8 cellular contexts compared by ENCODE assay signal in genomic region chr14:58637040-58637390, GRCh38. TPM values are rescaled to one million over a fixed set of nuclear protein-coding genes. Genes with fewer than 3 reads are reported as not detected.
A peak's percentile ranks its signal among the peaks of the same experiment; 100 is the strongest.
DNase-seq lines count a peak whose midpoint lies in the region; ATAC-seq and TF ChIP-seq lines count a peak whose summit lies in the region.

No MANE protein-coding gene starts in this region.

- no peaks in the 10 kb centered on the region for H3K9me3 Mint-ChIP-seq in activated CD4-positive, alpha-beta T cell treated with anti-CD3 and anti-CD28 coated beads, Interleukin-2, amount 10 ng/mL, durations not matched to agents 24 days and 14 days
- no peaks in the 10 kb centered on the region for H3K9me3 Mint-ChIP-seq in endodermal cell

- peaks cover 43% of the 10 kb centered on the region for H3K4me1 Mint-ChIP-seq in activated CD4-positive, alpha-beta T cell treated with anti-CD3 and anti-CD28 coated beads, Interleukin-2, amount 10 ng/mL, durations not matched to agents 24 days and 14 days
- H3K4me1 Mint-ChIP-seq in endodermal cell = peaks cover 53% of the 10 kb centered on the region

- H3K4me3 ChIP-seq in HFF-Myc (replicated peaks; ENCODE audit: low read depth, low read length) (peak overlapping the region; percentile 47), endodermal cell (ENCODE audit: low read length) (peak overlapping the region; percentile 78), mucosa of rectum (ENCODE audit: low read length in 2 of 2) (peak overlapping the region; percentile 50 to 76), thoracic aorta (peak overlapping the region; percentile 92)

- H3K36me3 ChIP-seq in endodermal cell (ENCODE audit: control insufficient read depth, insufficient read depth, low read length) = peaks cover 10% of the 10 kb centered on the region
- H3K36me3 ChIP-seq in mucosa of rectum (ENCODE audit: control insufficient read depth in 2 of 2, insufficient read depth in 2 of 2, low read length in 2 of 2) = no peaks in the 10 kb centered on the region
- H3K36me3 ChIP-seq in thoracic aorta = peaks cover 10% of the 10 kb centered on the region

- peak overlapping the region; percentile 88 for H3K27ac Mint-ChIP-seq in activated CD4-positive, alpha-beta T cell treated with anti-CD3 and anti-CD28 coated beads, Interleukin-2, amount 10 ng/mL, durations not matched to agents 24 days and 14 days
- H3K27ac Mint-ChIP-seq in endodermal cell = peak overlapping the region; percentile 80

- H3K27me3 ChIP-seq in endodermal cell (ENCODE audit: control insufficient read depth, insufficient read depth, low read length, poor library complexity, severe bottlenecking) = peaks cover 28% of the 10 kb centered on the region
- peaks cover 3% of the 10 kb centered on the region in 2 donors for H3K27me3 ChIP-seq in mucosa of rectum (ENCODE audit: control insufficient read depth in 2 of 2, insufficient read depth in 2 of 2, low read length in 2 of 2)
- no peaks in the 10 kb centered on the region for H3K27me3 ChIP-seq in thoracic aorta (replicated peaks; ENCODE audit: insufficient read depth)

- peak; percentile 71 for DNase-seq in AG09319 (ENCODE audit: extremely low read depth, low read depth)
- peak; percentile 26 for DNase-seq in HFF-Myc (ENCODE audit: extremely low read depth, low read depth)
- peak; percentile 79 for DNase-seq in activated CD4-positive, alpha-beta T cell treated with anti-CD3 and anti-CD28 coated beads, Interleukin-2, amount 10 ng/mL, durations not matched to agents 24 days and 14 days
- no peak for DNase-seq in endodermal cell
- DNase-seq in thoracic aorta (ENCODE audit: low spot score) = peak; percentile 64
- DNase-seq in RPMI8226 = no peak

- WGBS in endodermal cell (ENCODE audit: insufficient coverage in 1 of 2, insufficient read length in 1 of 2), 2 experiments = 54 to 68% methylated on average over 17 of the region's 17 CpGs

- H3K27me3 Mint-ChIP-seq in activated CD4-positive, alpha-beta T cell treated with anti-CD3 and anti-CD28 coated beads, Interleukin-2, amount 10 ng/mL, durations not matched to agents 24 days and 14 days = peaks cover 34% of the 10 kb centered on the region
- peaks cover 35% of the 10 kb centered on the region for H3K27me3 Mint-ChIP-seq in endodermal cell (ENCODE audit: insufficient read depth)

- no peaks in the 10 kb centered on the region for H3K9me3 ChIP-seq in endodermal cell (ENCODE audit: control insufficient read depth, low read length)
- no peaks in the 10 kb centered on the region for H3K9me3 ChIP-seq in mucosa of rectum (ENCODE audit: control insufficient read depth in 2 of 2, low read length in 2 of 2)
- no peaks in the 10 kb centered on the region for H3K9me3 ChIP-seq in thoracic aorta

- peak; percentile 49 for ATAC-seq in thoracic aorta (ENCODE audit: insufficient number of reproducible peaks, low FRiP score, low read depth)
- no peak for ATAC-seq in GM18858 (IDR thresholded peaks at IDR 0.05; ENCODE audit: unreplicated experiment)

- H3K4me1 ChIP-seq in endodermal cell (ENCODE audit: control insufficient read depth, insufficient read depth, low read length) (peaks cover 13% of the 10 kb centered on the region), mucosa of rectum (ENCODE audit: control insufficient read depth in 2 of 2, insufficient read depth in 2 of 2, low read length in 2 of 2) (peaks cover 10 to 12% of the 10 kb centered on the region in 2 donors), thoracic aorta (ENCODE audit: control insufficient read depth in 1 of 2, low read depth in 2 of 2) (peaks cover 17 to 45% of the 10 kb centered on the region in 2 donors)

- intact Hi-C loops in activated CD4-positive, alpha-beta T cell treated with anti-CD3 and anti-CD28 coated beads, Interleukin-2, amount 10 ng/mL, durations not matched to agents 24 days and 14 days (cut with micrococcal nuclease) = loop anchor here (1.0 to 10.0 kb wide), 6 partner anchors 65 to 850 kb away; partner anchors contain the start of genes KIAA0586 and TIMM9

- no peak for TF ChIP-seq CTCF in AG09319 (IDR thresholded peaks at IDR 0.05; ENCODE audit: low read depth, low read length)
- TF ChIP-seq CTCF in HFF-Myc (IDR thresholded peaks at IDR 0.05; ENCODE audit: low read depth, low read length, missing control alignments) = no peak
- no peak for TF ChIP-seq CTCF in endodermal cell (conservative IDR thresholded peaks at IDR 0.05)
- TF ChIP-seq CTCF in thoracic aorta (IDR thresholded peaks at IDR 0.05) = no peak

- peak overlapping the region; percentile 87 for H3K4me3 Mint-ChIP-seq in activated CD4-positive, alpha-beta T cell treated with anti-CD3 and anti-CD28 coated beads, Interleukin-2, amount 10 ng/mL, durations not matched to agents 24 days and 14 days
- H3K4me3 Mint-ChIP-seq in endodermal cell = peak overlapping the region; percentile 73

- H3K36me3 Mint-ChIP-seq in activated CD4-positive, alpha-beta T cell treated with anti-CD3 and anti-CD28 coated beads, Interleukin-2, amount 10 ng/mL, durations not matched to agents 24 days and 14 days (ENCODE audit: low read depth) = peaks cover 10% of the 10 kb centered on the region
- peaks cover 2% of the 10 kb centered on the region for H3K36me3 Mint-ChIP-seq in endodermal cell (ENCODE audit: low read depth)

- H3K9ac ChIP-seq in endodermal cell (ENCODE audit: extremely low read depth, low read length, poor library complexity, severe bottlenecking) = no peak overlapping the region
- peak overlapping the region in 1 of 2 donors; percentile 14 for H3K9ac ChIP-seq in mucosa of rectum (ENCODE audit: low read depth in 1 of 2, low read length in 2 of 2)

- H3K27ac ChIP-seq in endodermal cell (ENCODE audit: low read depth, low read length) = peak overlapping the region; percentile 62
- peak overlapping the region; percentile 61 to 72 for H3K27ac ChIP-seq in mucosa of rectum (ENCODE audit: low read depth in 2 of 2, low read length in 2 of 2)
- H3K27ac ChIP-seq in thoracic aorta = peak overlapping the region; percentile 99

RNA-seq across cellular contexts. Expression of gene DACT1, which starts 0.7 kb away (rescaled TPM):
- 3.3 and 3.8 TPM in 2 replicates for total RNA-seq in activated CD4-positive, alpha-beta T cell treated with anti-CD3 and anti-CD28 coated beads, Interleukin-2, amount 10 ng/mL, durations not matched to agents 24 days and 14 days
- total RNA-seq in endodermal cell = 1 to 10 TPM in 1 of 2 donors, under 1 TPM in 1; 0.42 to 4.2 TPM
- 44.5 TPM for polyA plus RNA-seq in endodermal cell (2013, experiment 1 of 2)
- 43.8 TPM for polyA plus RNA-seq in endodermal cell (2013, experiment 2 of 2)
- 10 to 100 TPM; 36.1 to 50.9 TPM for total RNA-seq in thoracic aorta

Comparison
In these comparisons a context has a peak if more than half of its experiments do, and no peak if none do; other contexts are left out.
1. DNase-seq: peak in AG09319 (single experiment), HFF-Myc (single experiment), activated CD4-positive, alpha-beta T cell treated with anti-CD3 and anti-CD28 coated beads, Interleukin-2, amount 10 ng/mL, durations not matched to agents 24 days and 14 days (single experiment) and thoracic aorta (single experiment); none in endodermal cell (single experiment) and RPMI8226 (single experiment).
2. Peak in every context shown above with its lines, with median percentiles within 50 percentile points of each other: H3K4me3 ChIP-seq and H3K27ac ChIP-seq.